Comparison of ENCODE assay signal across 18 cellular contexts in genomic region chr22:33803883-33804282, GRCh38.
DNase-seq lines count a peak whose midpoint lies in the region; TF ChIP-seq lines count a peak whose summit lies in the region.
"Had no signal": no experiment of that assay in that cellular context is flagged by ENCODE, and none has a peak within 500 bp of the region (broad histone marks: within the 10 kb centered on the region; RNA-seq: fewer than 3 reads in every experiment).

No MANE protein-coding gene starts in this region.

- in situ Hi-C loops in transverse colon (cut with MboI; ENCODE audit: low pct_ligation_motif_present in 1 of 4, low pct_unique_long_range_greater_than_20kb in 1 of 4, low sequenced_read_pairs in 3 of 4): no loop called here
- in situ Hi-C loops in G401 (cut with HindIII; ENCODE audit: low sequenced_read_pairs): no loop called here

- no peaks in the 10 kb centered on the region for H3K27me3 ChIP-seq in adipocyte (replicated peaks; ENCODE audit: control insufficient read depth, insufficient read depth, low read length)
- no peaks in the 10 kb centered on the region for H3K27me3 ChIP-seq in fibroblast of lung (ENCODE audit: control insufficient read depth, insufficient read depth, low read length)
- no peaks in the 10 kb centered on the region for H3K27me3 ChIP-seq in osteoblast (ENCODE audit: insufficient read depth, low read length)
- H3K27me3 ChIP-seq in transverse colon: no peaks in the 10 kb centered on the region
- no peaks in the 10 kb centered on the region for H3K27me3 ChIP-seq in WERI-Rb-1 (ENCODE audit: insufficient read depth, low read depth, severe bottlenecking)
- H3K27me3 ChIP-seq: BE2C, MG63 had no signal

- H3K9me3 ChIP-seq in adipocyte (ENCODE audit: control insufficient read depth, low read length) (no peaks in the 10 kb centered on the region), fibroblast of lung (ENCODE audit: control insufficient read depth, insufficient read depth, low read depth, low read length) (no peaks in the 10 kb centered on the region), osteoblast (ENCODE audit: low read depth, low read length) (no peaks in the 10 kb centered on the region), transverse colon (no peaks in the 10 kb centered on the region), WERI-Rb-1 (ENCODE audit: severe bottlenecking) (no peaks in the 10 kb centered on the region)
- H3K9me3 ChIP-seq: BE2C had no signal

- H3K9ac ChIP-seq in adipocyte (ENCODE audit: low read length) (no peak overlapping the region), fibroblast of lung (ENCODE audit: insufficient read depth, low read length) (no peak overlapping the region)

- H3K4me1 ChIP-seq in adipocyte (ENCODE audit: control insufficient read depth, insufficient read depth, low read length) (peaks cover 34% of the 10 kb centered on the region), fibroblast of lung (ENCODE audit: control insufficient read depth, extremely low read depth, insufficient read depth, low read length) (peaks cover 24% of the 10 kb centered on the region), osteoblast (ENCODE audit: insufficient read depth, low read length) (peaks cover 15% of the 10 kb centered on the region), transverse colon (peaks cover 3 to 31% (median 10%) of the 10 kb centered on the region in 4 donors)
- H3K4me1 ChIP-seq: BE2C had no signal

- H3K36me3 ChIP-seq in adipocyte (ENCODE audit: control insufficient read depth, insufficient read depth, low read length, severe bottlenecking): no peaks in the 10 kb centered on the region
- no peaks in the 10 kb centered on the region for H3K36me3 ChIP-seq in fibroblast of lung (ENCODE audit: control insufficient read depth, insufficient read depth, low read length)
- no peaks in the 10 kb centered on the region for H3K36me3 ChIP-seq in osteoblast (ENCODE audit: insufficient read depth, low read length)
- no peaks in the 10 kb centered on the region for H3K36me3 ChIP-seq in transverse colon
- no peaks in the 10 kb centered on the region for H3K36me3 ChIP-seq in WERI-Rb-1
- H3K36me3 ChIP-seq: BE2C, MG63 had no signal

- H4K20me1 ChIP-seq in fibroblast of lung (ENCODE audit: control insufficient read depth, extremely low read depth, insufficient read depth, low read length) (no peaks in the 10 kb centered on the region), osteoblast (ENCODE audit: insufficient read depth, low read length) (no peaks in the 10 kb centered on the region)

- intact Hi-C loops in transverse colon (cut with DNase I; ENCODE audit: low total_unique reads): loop anchor here (10.0 kb wide), 1 partner anchor 1839 kb away; no protein-coding TSS in a partner anchor

- 60 to 67% methylated on average over 1 to 2 of the region's 2 CpGs for WGBS in transverse colon (ENCODE audit: low coverage in 1 of 2), 2 donors

- no peak overlapping the region for H2AFZ ChIP-seq in fibroblast of lung (ENCODE audit: low read length)
- no peak overlapping the region for H2AFZ ChIP-seq in osteoblast (ENCODE audit: low read length)

- H3K79me2 ChIP-seq in fibroblast of lung (ENCODE audit: control insufficient read depth, insufficient read depth, low read length) (no peaks in the 10 kb centered on the region), osteoblast (ENCODE audit: insufficient read depth, low read length) (no peaks in the 10 kb centered on the region)

- no peak for TF ChIP-seq POLR2A in transverse colon (IDR thresholded peaks at IDR 0.05)

- H3K4me2 ChIP-seq in fibroblast of lung (ENCODE audit: extremely low read depth, insufficient read depth, low read length) (peak overlapping the region; percentile 32), osteoblast (ENCODE audit: insufficient read depth, low read length) (peak overlapping the region; percentile 7)

- TF ChIP-seq EP300 in transverse colon (IDR thresholded peaks at IDR 0.05; ENCODE audit: low read depth): no peak

- no peak for TF ChIP-seq CTCF in fibroblast of lung (conservative IDR thresholded peaks at IDR 0.05 in 1 of 2, IDR thresholded peaks at IDR 0.05 in 1 of 2; ENCODE audit: low read depth in 1 of 2, low read length in 2 of 2)
- TF ChIP-seq CTCF in osteoblast (IDR thresholded peaks at IDR 0.05; ENCODE audit: extremely low read depth, low read depth, low read length): no peak
- no peak for TF ChIP-seq CTCF in transverse colon (IDR thresholded peaks at IDR 0.05)
- no peak for TF ChIP-seq CTCF in WERI-Rb-1 (IDR thresholded peaks at IDR 0.05; ENCODE audit: low read depth, low read length)

- H3K4me3 ChIP-seq in adipocyte (ENCODE audit: low read length) (peak overlapping the region; percentile 10), fibroblast of lung (replicated peaks in 1 of 4; ENCODE audit: control extremely low read depth in 1 of 4, insufficient read depth in 1 of 4, low read depth in 3 of 4, low read length in 4 of 4) (peak overlapping the region in 1 of 4 experiments; percentile 12), osteoblast (ENCODE audit: insufficient read depth, low read length) (no peak overlapping the region), transverse colon (no peak overlapping the region), WERI-Rb-1 (ENCODE audit: low read depth, low read length) (no peak overlapping the region)
- H3K4me3 ChIP-seq: MG63 had no signal

- DNase-seq in adipocyte (ENCODE audit: low read depth) (no peak), fibroblast of lung (ENCODE audit: low read depth in 2 of 2) (no peak), osteoblast (ENCODE audit: insufficient read length, low spot score, missing footprints) (no peak), transverse colon (no peak), G401 (ENCODE audit: low spot score) (no peak), WERI-Rb-1 (no peak), NCI-H2081 (lab: John Stamatoyannopoulos, UW) (no peak)
- DNase-seq in stimulated activated CD4-positive, alpha-beta T cell treated with anti-CD3 and anti-CD28 coated beads, Interleukin-4, amount 100 ng/mL, for 4 hours: no peak
- DNase-seq: BE2C; CD4-positive, alpha-beta memory T cell; GDM1; KBM-7; NCI-H187; NCI-H2171; NCI-H774; Right ventricle myocardium superior had no signal

- H3K27ac ChIP-seq in fibroblast of lung (ENCODE audit: insufficient read depth, low read length): peak overlapping the region; percentile 75
- H3K27ac ChIP-seq in osteoblast (ENCODE audit: low read depth, low read length): peak overlapping the region; percentile 38
- H3K27ac ChIP-seq in transverse colon: peak overlapping the region; percentile 62 to 74 (median 68)
- H3K27ac ChIP-seq in WERI-Rb-1: no peak overlapping the region
- H3K27ac ChIP-seq: HL-60 had no signal
